Comparison of ENCODE assay signal across 1 cellular context in the genomic region with DNA sequence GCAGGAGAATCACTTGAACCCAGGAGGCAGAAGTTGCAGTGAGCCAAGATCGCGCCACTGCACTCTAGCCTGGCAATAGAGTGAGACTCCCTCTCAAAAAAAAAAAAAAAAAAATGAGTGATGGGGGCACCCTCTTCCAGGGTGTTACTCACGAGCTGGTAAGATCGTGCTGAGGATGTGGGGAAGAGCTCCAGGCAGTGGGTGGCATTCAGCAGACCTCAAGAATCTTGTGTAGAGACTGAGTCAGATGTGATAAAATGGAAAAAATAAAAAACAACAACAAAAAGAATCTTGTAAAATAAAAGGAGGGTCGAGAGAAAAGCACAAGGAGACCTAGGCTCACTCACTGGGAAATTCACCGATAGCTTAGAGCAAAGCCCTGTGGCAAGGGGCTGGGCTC.
A peak's percentile ranks its signal among the peaks of the same experiment; 100 is the strongest.
TF ChIP-seq lines count a peak whose summit lies in the region.

No MANE protein-coding gene starts in this region.

TF ChIP-seq in IMR-90, 13 proteins besides CTCF, POLR2A, EP300 and RAD21:
- TF ChIP-seq RCOR1 (IDR thresholded peaks at IDR 0.05; ENCODE audit: insufficient replicate concordance, low read length) (no peak), RFX5 (IDR thresholded peaks at IDR 0.05; ENCODE audit: low read depth, low read length) (no peak), MAFK (IDR thresholded peaks at IDR 0.05; ENCODE audit: low read depth, low read length) (no peak), BHLHE40 (IDR thresholded peaks at IDR 0.05; ENCODE audit: low read depth, low read length) (peak; percentile 50; the same call in 1 of the 2 replicates), USF2 (IDR thresholded peaks at IDR 0.05; ENCODE audit: low read depth, low read length) (no peak)
